12 cellular contexts compared by ENCODE assay signal in genomic region chr18:13379930-13380665, GRCh38.
A peak's percentile ranks its signal among the peaks of the same experiment; 100 is the strongest.
DNase-seq lines count a peak whose midpoint lies in the region; ATAC-seq and TF ChIP-seq lines count a peak whose summit lies in the region.
"Had no signal": no experiment of that assay in that cellular context is flagged by ENCODE, and none has a peak within 500 bp of the region (broad histone marks: within the 10 kb centered on the region; RNA-seq: fewer than 3 reads in every experiment).

No MANE protein-coding gene starts in this region.

- no peak overlapping the region for H3K4me3 ChIP-seq in heart right ventricle
- no peak overlapping the region for H3K4me3 ChIP-seq in gastrocnemius medialis

- DNase-seq in activated CD8-positive, alpha-beta memory T cell treated with anti-CD3 and anti-CD28 coated beads for 24 hours: peak; percentile 51
- no peak for DNase-seq in activated CD8-positive, alpha-beta memory T cell treated with anti-CD3 and anti-CD28 coated beads, Interleukin-2, amount 50 U/mL, for 4 hours
- no peak for DNase-seq in activated CD8-positive, alpha-beta T cell treated with anti-CD3 and anti-CD28 coated beads, Interleukin-2, amount 10 ng/mL, durations not matched to agents 7 days and 5 days
- DNase-seq in heart right ventricle: peak in 1 of 2 donors; percentile 58
- DNase-seq in gastrocnemius medialis: no peak
- DNase-seq in SW 1271 (lab: John Stamatoyannopoulos, UW): no peak
- no peak for DNase-seq in omental fat pad (ENCODE audit: low spot score)
- DNase-seq: amniotic stem cell; erythroblast; stimulated activated naive CD8-positive, alpha-beta T cell treated with anti-CD3 and anti-CD28 coated beads, Interleukin-15, amount 100 ng/mL, for 72 hours had no signal

- peaks cover 74% of the 10 kb centered on the region for H3K4me1 Mint-ChIP-seq in activated CD8-positive, alpha-beta T cell treated with anti-CD3 and anti-CD28 coated beads, Interleukin-2, amount 10 ng/mL, durations not matched to agents 7 days and 5 days (ENCODE audit: low read depth)

- H3K36me3 Mint-ChIP-seq in activated CD8-positive, alpha-beta T cell treated with anti-CD3 and anti-CD28 coated beads, Interleukin-2, amount 10 ng/mL, durations not matched to agents 7 days and 5 days (ENCODE audit: low read depth): no peaks in the 10 kb centered on the region

- POLR2A ChIA-PET in activated CD8-positive, alpha-beta T cell treated with anti-CD3 and anti-CD28 coated beads, Interleukin-2, amount 10 ng/mL, durations not matched to agents 7 days and 5 days (lab: Charles Lee): interaction anchor here (0.6 kb wide), 1 partner anchor 1071 kb away, joined by 3 read pairs; no protein-coding TSS in a partner anchor

- CTCF ChIA-PET in activated CD8-positive, alpha-beta T cell treated with anti-CD3 and anti-CD28 coated beads, Interleukin-2, amount 10 ng/mL, durations not matched to agents 7 days and 5 days (lab: Charles Lee): interaction anchor here (5.9 kb wide), 1 partner anchor 164 kb away, joined by 33 read pairs; no protein-coding TSS in a partner anchor

- H3K27ac ChIP-seq in heart right ventricle: peak overlapping the region in 8 of 10 donors; percentile 11 to 90 (median 46)
- H3K27ac ChIP-seq in gastrocnemius medialis: peak overlapping the region in 3 of 4 donors; percentile 42 to 68 (median 57)

- no peak for ATAC-seq in activated CD8-positive, alpha-beta T cell treated with anti-CD3 and anti-CD28 coated beads, Interleukin-2, amount 10 ng/mL, durations not matched to agents 7 days and 5 days
- ATAC-seq in heart right ventricle (peak in 4 of 8 donors; percentile 6 to 45 (median 24)), gastrocnemius medialis (peak; percentile 34 to 41), HG03139 (IDR thresholded peaks at IDR 0.05; ENCODE audit: unreplicated experiment) (no peak), omental fat pad (ENCODE audit: low FRiP score) (no peak)
- ATAC-seq: stimulated activated naive CD8-positive, alpha-beta T cell treated with anti-CD3 and anti-CD28 coated beads, Interleukin-15, amount 100 ng/mL, for 72 hours had no signal

- no peaks in the 10 kb centered on the region for H3K27me3 ChIP-seq in heart right ventricle
- H3K27me3 ChIP-seq in gastrocnemius medialis: no peaks in the 10 kb centered on the region

- no peaks in the 10 kb centered on the region for H3K9me3 Mint-ChIP-seq in activated CD8-positive, alpha-beta T cell treated with anti-CD3 and anti-CD28 coated beads, Interleukin-2, amount 10 ng/mL, durations not matched to agents 7 days and 5 days (ENCODE audit: insufficient read depth)
- H3K9me3 Mint-ChIP-seq: neural crest cell had no signal

- no peaks in the 10 kb centered on the region for H3K9me3 ChIP-seq in heart right ventricle
- H3K9me3 ChIP-seq in gastrocnemius medialis: no peaks in the 10 kb centered on the region

- no peak for TF ChIP-seq POLR2A in gastrocnemius medialis (IDR thresholded peaks at IDR 0.05)

- 51 to 61% methylated on average over 17 to 18 of the region's 18 CpGs for WGBS in heart right ventricle, 2 donors

- H3K36me3 ChIP-seq in heart right ventricle (no peaks in the 10 kb centered on the region), gastrocnemius medialis (no peaks in the 10 kb centered on the region)

- TF ChIP-seq CTCF in heart right ventricle (IDR thresholded peaks at IDR 0.05) (no peak), gastrocnemius medialis (IDR thresholded peaks at IDR 0.05 in 4 of 5, conservative IDR thresholded peaks at IDR 0.05 in 1 of 5) (no peak), omental fat pad (IDR thresholded peaks at IDR 0.05) (no peak)

- peak overlapping the region; percentile 31 for H3K27ac Mint-ChIP-seq in activated CD8-positive, alpha-beta T cell treated with anti-CD3 and anti-CD28 coated beads, Interleukin-2, amount 10 ng/mL, durations not matched to agents 7 days and 5 days

- intact Hi-C loops in heart right ventricle (cut with DNase I) (loop anchor here in 6 of 10 donors (5.0 to 10.0 kb wide), 12 partner anchors 42 to 235 kb away; partner anchors contain the start of gene LDLRAD4 (in 3 of the 6)), gastrocnemius medialis (cut with DNase I; ENCODE audit: low total_unique reads) (loop anchor here (5.0 to 10.0 kb wide), 2 partner anchors 152 to 345 kb away; partner anchors contain the start of genes FAM210A and RNMT)

- in situ Hi-C loops in gastrocnemius medialis (cut with MboI; ENCODE audit: low sequenced_read_pairs in 4 of 4): loop anchor here in 1 of 4 donors (10.0 kb wide), 1 partner anchor 145 kb away; no protein-coding TSS in a partner anchor

- H3K4me1 ChIP-seq in heart right ventricle (peaks cover 18 to 89% (median 69%) of the 10 kb centered on the region in 9 donors), gastrocnemius medialis (peaks cover 52 to 58% of the 10 kb centered on the region in 2 donors)

- no peaks in the 10 kb centered on the region for H3K27me3 Mint-ChIP-seq in activated CD8-positive, alpha-beta T cell treated with anti-CD3 and anti-CD28 coated beads, Interleukin-2, amount 10 ng/mL, durations not matched to agents 7 days and 5 days (ENCODE audit: low read depth)
- H3K27me3 Mint-ChIP-seq: stimulated activated naive CD8-positive, alpha-beta T cell treated with anti-CD3 and anti-CD28 coated beads, Interleukin-15, amount 100 ng/mL, for 72 hours had no signal

- no peak overlapping the region for H3K4me3 Mint-ChIP-seq in activated CD8-positive, alpha-beta T cell treated with anti-CD3 and anti-CD28 coated beads, Interleukin-2, amount 10 ng/mL, durations not matched to agents 7 days and 5 days
- H3K4me3 Mint-ChIP-seq: neural crest cell had no signal

Comparison
In these comparisons a context has a peak if more than half of its experiments do, and no peak if none do; other contexts are left out.
1. ATAC-seq: peak in gastrocnemius medialis (2 of 2); none in activated CD8-positive, alpha-beta T cell treated with anti-CD3 and anti-CD28 coated beads, Interleukin-2, amount 10 ng/mL, durations not matched to agents 7 days and 5 days (single experiment), HG03139 (single experiment) and omental fat pad (single experiment).